In genomic region chr1:97621955-97622354, GRCh38 we compare ENCODE assay signal across 16 cellular contexts.
"Had no signal": no experiment of that assay in that cellular context is flagged by ENCODE, and none has a peak within 500 bp of the region (broad histone marks: within the 10 kb centered on the region; RNA-seq: fewer than 3 reads in every experiment).

No MANE protein-coding gene starts in this region.

- H3K4me1 ChIP-seq: parathyroid adenoma, tibial artery had no signal

- H3K27ac ChIP-seq: parathyroid adenoma, tibial artery had no signal

- H3K9ac ChIP-seq: parathyroid adenoma had no signal

- DNase-seq: activated CD4-positive, alpha-beta T cell treated with anti-CD3 and anti-CD28 coated beads for 1 hour; activated CD4-positive, alpha-beta T cell treated with anti-CD3 and anti-CD28 coated beads, Interleukin-2, amount 50 U/mL, for 4 hours; activated naive CD4-positive, alpha-beta T cell treated with anti-CD3 and anti-CD28 coated beads, Interleukin-2, amount 10 ng/mL, durations not matched to agents 7 days and 5 days; activated T-cell treated with anti-CD3 and anti-CD28 coated beads for 4 hours; caudate nucleus; foreskin melanocyte; head of caudate nucleus; naive thymus-derived CD8-positive, alpha-beta T cell; retina; stimulated activated naive B cell treated with anti-CD40 and anti-IgM and Interleukin-4, amounts not matched to agents 10 μg/mL and 1 μg/mL and 100 μg/mL, for 72 hours; T-cell; T-helper 9 cell; tibial artery had no signal

- H3K36me3 ChIP-seq: esophagus muscularis mucosa, tibial artery had no signal

- H3K9me3 ChIP-seq: esophagus muscularis mucosa, tibial artery had no signal

- H2AFZ ChIP-seq: parathyroid adenoma had no signal

- H3K27me3 ChIP-seq: esophagus muscularis mucosa, tibial artery had no signal

- ATAC-seq: left lobe of liver; naive thymus-derived CD8-positive, alpha-beta T cell; stimulated activated naive B cell treated with anti-CD40 and anti-IgM and Interleukin-4, amounts not matched to agents 10 μg/mL and 1 μg/mL and 100 μg/mL, for 72 hours; T-cell had no signal

- H3K4me3 ChIP-seq: esophagus muscularis mucosa, tibial artery had no signal

- H3K79me2 ChIP-seq: parathyroid adenoma had no signal
